Comparison of ENCODE assay signal across 30 cellular contexts in genomic region chr12:3333991-3334391, GRCh38.
"Had no signal": no experiment of that assay in that cellular context is flagged by ENCODE, and none has a peak within 500 bp of the region (broad histone marks: within the 10 kb centered on the region; RNA-seq: fewer than 3 reads in every experiment).

No MANE protein-coding gene starts in this region.

- H3K4me3 Mint-ChIP-seq: activated CD4-positive, alpha-beta memory T cell treated with anti-CD3 and anti-CD28 coated beads for 36 hours; activated CD4-positive, alpha-beta T cell treated with anti-CD3 and anti-CD28 coated beads, Interleukin-2, amount 10 ng/mL, durations not matched to agents 24 days and 14 days; activated naive CD4-positive, alpha-beta T cell treated with anti-CD3 and anti-CD28 coated beads, Interleukin-2, amount 10 ng/mL, durations not matched to agents 7 days and 5 days; activated naive CD8-positive, alpha-beta T cell treated with anti-CD3 and anti-CD28 coated beads, Interleukin-2, amount 10 ng/mL, durations not matched to agents 7 days and 5 days; activated T-cell treated with anti-CD3 and anti-CD28 coated beads, Interleukin-2, amount 50 U/mL, for 24 hours; endodermal cell; nephron; stimulated activated naive CD8-positive, alpha-beta T cell treated with anti-CD3 and anti-CD28 coated beads, Interleukin-15, Interleukin-2, amounts not matched to agents 100 ng/mL and 50 ng/mL, for 24 hours; T-helper 17 cell had no signal

- H3K4me1 ChIP-seq: parathyroid adenoma, right lobe of liver, upper lobe of left lung had no signal

- H3K36me3 ChIP-seq: brain microvascular endothelial cell, right lobe of liver, upper lobe of left lung had no signal

- H3K9me3 ChIP-seq: mucosa of descending colon, right lobe of liver, upper lobe of left lung had no signal

- H3K9me3 Mint-ChIP-seq: activated CD4-positive, alpha-beta memory T cell treated with anti-CD3 and anti-CD28 coated beads for 36 hours; activated CD4-positive, alpha-beta T cell treated with anti-CD3 and anti-CD28 coated beads, Interleukin-2, amount 10 ng/mL, durations not matched to agents 24 days and 14 days; activated naive CD4-positive, alpha-beta T cell treated with anti-CD3 and anti-CD28 coated beads, Interleukin-2, amount 10 ng/mL, durations not matched to agents 7 days and 5 days; activated naive CD8-positive, alpha-beta T cell treated with anti-CD3 and anti-CD28 coated beads, Interleukin-2, amount 10 ng/mL, durations not matched to agents 7 days and 5 days; activated T-cell treated with anti-CD3 and anti-CD28 coated beads, Interleukin-2, amount 50 U/mL, for 24 hours; endodermal cell; nephron; stimulated activated naive CD8-positive, alpha-beta T cell treated with anti-CD3 and anti-CD28 coated beads, Interleukin-15, Interleukin-2, amounts not matched to agents 100 ng/mL and 50 ng/mL, for 24 hours had no signal

- DNase-seq: activated CD4-positive, alpha-beta memory T cell treated with anti-CD3 and anti-CD28 coated beads for 36 hours; activated CD4-positive, alpha-beta T cell treated with anti-CD3 and anti-CD28 coated beads, Interleukin-2, amount 10 ng/mL, durations not matched to agents 24 days and 14 days; activated CD4-positive, CD25-positive, alpha-beta regulatory T cell treated with anti-CD3 and anti-CD28 coated beads, Interleukin-2, amount 50 U/mL, for 72 hours; activated CD8-positive, alpha-beta memory T cell treated with anti-CD3 and anti-CD28 coated beads, Interleukin-2, amount 50 U/mL, for 48 hours; activated gamma-delta T cell; activated naive CD4-positive, alpha-beta T cell treated with anti-CD3 and anti-CD28 coated beads, Interleukin-2, amount 10 ng/mL, durations not matched to agents 7 days and 5 days; activated naive CD8-positive, alpha-beta T cell treated with anti-CD3 and anti-CD28 coated beads, Interleukin-2, amount 10 ng/mL, durations not matched to agents 7 days and 5 days; activated T-cell treated with anti-CD3 and anti-CD28 coated beads, Interleukin-2, amount 50 U/mL, for 24 hours; brain microvascular endothelial cell; caudate nucleus; foreskin fibroblast; head of caudate nucleus; mucosa of descending colon; nucleus accumbens; stimulated activated CD4-positive, alpha-beta T cell treated with anti-CD3 and anti-CD28 coated beads, Interleukin-12 subunit alpha, Interleukin-12 subunit beta, amount 100 ng/mL, for 4 hours; stimulated activated CD4-positive, alpha-beta T cell treated with anti-CD3 and anti-CD28 coated beads, Interleukin-4, amount 100 ng/mL, for 1 hour; SW 1271; T-helper 17 cell; T1000; upper lobe of left lung had no signal

- H3K27ac Mint-ChIP-seq: activated CD4-positive, alpha-beta memory T cell treated with anti-CD3 and anti-CD28 coated beads for 36 hours; activated CD4-positive, alpha-beta T cell treated with anti-CD3 and anti-CD28 coated beads, Interleukin-2, amount 10 ng/mL, durations not matched to agents 24 days and 14 days; activated naive CD4-positive, alpha-beta T cell treated with anti-CD3 and anti-CD28 coated beads, Interleukin-2, amount 10 ng/mL, durations not matched to agents 7 days and 5 days; activated naive CD8-positive, alpha-beta T cell treated with anti-CD3 and anti-CD28 coated beads, Interleukin-2, amount 10 ng/mL, durations not matched to agents 7 days and 5 days; activated T-cell treated with anti-CD3 and anti-CD28 coated beads, Interleukin-2, amount 50 U/mL, for 24 hours; endodermal cell; nephron; stimulated activated naive CD8-positive, alpha-beta T cell treated with anti-CD3 and anti-CD28 coated beads, Interleukin-15, Interleukin-2, amounts not matched to agents 100 ng/mL and 50 ng/mL, for 24 hours; T-helper 17 cell had no signal

- H3K27me3 ChIP-seq: brain microvascular endothelial cell, right lobe of liver, upper lobe of left lung had no signal

- H3K4me3 ChIP-seq: mucosa of descending colon, right lobe of liver, skin epidermis, upper lobe of left lung had no signal

- H3K79me2 ChIP-seq: parathyroid adenoma had no signal

- FAIRE-seq: astrocyte had no signal

- H3K4me1 Mint-ChIP-seq: activated CD4-positive, alpha-beta T cell treated with anti-CD3 and anti-CD28 coated beads, Interleukin-2, amount 10 ng/mL, durations not matched to agents 24 days and 14 days; activated naive CD4-positive, alpha-beta T cell treated with anti-CD3 and anti-CD28 coated beads, Interleukin-2, amount 10 ng/mL, durations not matched to agents 7 days and 5 days; activated naive CD8-positive, alpha-beta T cell treated with anti-CD3 and anti-CD28 coated beads, Interleukin-2, amount 10 ng/mL, durations not matched to agents 7 days and 5 days; nephron; T-helper 17 cell had no signal

- H3K27ac ChIP-seq: brain microvascular endothelial cell, parathyroid adenoma, right lobe of liver, skin epidermis, upper lobe of left lung, WERI-Rb-1 had no signal

- H3K36me3 Mint-ChIP-seq: activated CD4-positive, alpha-beta memory T cell treated with anti-CD3 and anti-CD28 coated beads for 36 hours; activated naive CD4-positive, alpha-beta T cell treated with anti-CD3 and anti-CD28 coated beads, Interleukin-2, amount 10 ng/mL, durations not matched to agents 7 days and 5 days; activated naive CD8-positive, alpha-beta T cell treated with anti-CD3 and anti-CD28 coated beads, Interleukin-2, amount 10 ng/mL, durations not matched to agents 7 days and 5 days had no signal

- H3K27me3 Mint-ChIP-seq: stimulated activated naive CD8-positive, alpha-beta T cell treated with anti-CD3 and anti-CD28 coated beads, Interleukin-15, Interleukin-2, amounts not matched to agents 100 ng/mL and 50 ng/mL, for 24 hours had no signal

- H3K9ac ChIP-seq: parathyroid adenoma had no signal

- ATAC-seq: esophagus mucosa, left lobe of liver, mucosa of descending colon, T-helper 17 cell had no signal

- H2AFZ ChIP-seq: parathyroid adenoma had no signal
